In the genomic region with DNA sequence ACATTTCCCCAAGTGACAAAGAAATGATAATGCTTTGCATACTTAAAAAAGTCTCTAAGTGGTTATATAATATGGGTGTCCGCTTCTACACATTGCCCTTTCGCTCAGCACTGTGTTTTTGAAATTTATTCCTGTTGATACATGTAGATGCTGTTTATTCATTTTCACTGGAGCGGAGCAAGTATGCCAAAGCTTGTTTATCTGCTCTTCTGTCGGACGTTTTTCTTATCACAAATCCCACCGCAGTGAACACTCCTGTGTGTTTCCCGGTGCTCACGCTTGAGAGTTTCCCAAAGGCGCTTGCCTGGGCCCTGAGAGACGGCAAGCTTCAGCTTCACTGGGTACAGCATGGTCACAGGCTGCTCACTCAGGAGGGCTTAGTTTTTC, we compare ENCODE assay signal across 11 cellular contexts. TPM values are rescaled to one million over a fixed set of nuclear protein-coding genes. Genes with fewer than 3 reads are reported as not detected.
DNase-seq lines count a peak whose midpoint lies in the region; ATAC-seq and TF ChIP-seq lines count a peak whose summit lies in the region.
"Had no signal": no experiment of that assay in that cellular context is flagged by ENCODE, and none has a peak within 500 bp of the region (broad histone marks: within the 10 kb centered on the region; RNA-seq: fewer than 3 reads in every experiment).

No MANE protein-coding gene starts in this region.

- H3K4me1 Mint-ChIP-seq in WTC11: no peaks in the 10 kb centered on the region

- DNase-seq in WTC11 (ENCODE audit: low spot score): no peak
- peak in 1 of 2 donors; percentile 10 for DNase-seq in fibroblast of lung (ENCODE audit: low read depth in 2 of 2)
- DNase-seq in iPS-NIHi7 (ENCODE audit: extremely low spot score): no peak
- DNase-seq in effector CD8-positive, alpha-beta T cell (lab: John Stamatoyannopoulos, UW): no peak
- DNase-seq: AML-193 had no signal

- H3K27me3 ChIP-seq in ACC112 (ENCODE audit: insufficient read depth, low read length) (no peaks in the 10 kb centered on the region), fibroblast of lung (ENCODE audit: control insufficient read depth, insufficient read depth, low read length) (no peaks in the 10 kb centered on the region), rectal smooth muscle tissue (ENCODE audit: control insufficient read depth, insufficient read depth, low read length) (no peaks in the 10 kb centered on the region)

- POLR2A ChIA-PET in WTC11 (lab: Charles Lee): no interaction called here

- H3K4me3 ChIP-seq in ACC112 (ENCODE audit: low read depth, low read length): peak overlapping the region; percentile 18; the same call in 1 of the 2 replicates
- H3K4me3 ChIP-seq in fibroblast of lung (replicated peaks in 1 of 4; ENCODE audit: control extremely low read depth in 1 of 4, insufficient read depth in 1 of 4, low read depth in 3 of 4, low read length in 4 of 4): peak overlapping the region in 1 of 4 experiments; percentile 15
- H3K4me3 ChIP-seq in rectal smooth muscle tissue (ENCODE audit: low read length): no peak overlapping the region
- H3K4me3 ChIP-seq: HAP-1 had no signal

- H3K27ac ChIP-seq in ACC112 (ENCODE audit: low read depth, low read length) (peak overlapping the region; percentile 80), fibroblast of lung (ENCODE audit: insufficient read depth, low read length) (peak overlapping the region; percentile 55), rectal smooth muscle tissue (ENCODE audit: low read depth, low read length) (peak overlapping the region; percentile 34)

- peak overlapping the region; percentile 82 for H3K4me2 ChIP-seq in fibroblast of lung (ENCODE audit: extremely low read depth, insufficient read depth, low read length)

- ATAC-seq in WTC11 (no peak), GM21786 (IDR thresholded peaks at IDR 0.05; ENCODE audit: unreplicated experiment) (no peak), HG03442 (IDR thresholded peaks at IDR 0.05; ENCODE audit: unreplicated experiment) (no peak)
- ATAC-seq: T-cell had no signal

- H3K36me3 Mint-ChIP-seq in WTC11: peaks cover 17% of the 10 kb centered on the region; the same call in 1 of the 2 replicates

- CTCF ChIA-PET in WTC11 (lab: Charles Lee): interaction anchor here (0.6 kb wide), 1 partner anchor 83 kb away, joined by 4 read pairs; no protein-coding TSS in a partner anchor

- no peak overlapping the region for H3K4me3 Mint-ChIP-seq in WTC11
- H3K4me3 Mint-ChIP-seq: T-cell had no signal

- H4K20me1 ChIP-seq in fibroblast of lung (ENCODE audit: control insufficient read depth, extremely low read depth, insufficient read depth, low read length): no peaks in the 10 kb centered on the region

- H3K27ac Mint-ChIP-seq in WTC11: peak overlapping the region; percentile 23; the same call in 1 of the 2 replicates
- H3K27ac Mint-ChIP-seq: T-cell had no signal

- H3K4me1 ChIP-seq in ACC112 (ENCODE audit: control insufficient read depth, insufficient read depth, low read length, unreplicated experiment) (peaks cover 19% of the 10 kb centered on the region), fibroblast of lung (ENCODE audit: control insufficient read depth, extremely low read depth, insufficient read depth, low read length) (peaks cover 11% of the 10 kb centered on the region), rectal smooth muscle tissue (ENCODE audit: control insufficient read depth, insufficient read depth, low read length) (no peaks in the 10 kb centered on the region)
- H3K4me1 ChIP-seq: HAP-1 had no signal

- H3K27me3 Mint-ChIP-seq in WTC11 (ENCODE audit: low read depth): no peaks in the 10 kb centered on the region
- H3K27me3 Mint-ChIP-seq: T-cell had no signal

- H2AFZ ChIP-seq in ACC112 (ENCODE audit: low read length, unreplicated experiment) (peak overlapping the region; percentile 89), fibroblast of lung (ENCODE audit: low read length) (peak overlapping the region; percentile 75)

- TF ChIP-seq CTCF in WTC11 (IDR thresholded peaks at IDR 0.05) (no peak), fibroblast of lung (conservative IDR thresholded peaks at IDR 0.05 in 1 of 2, IDR thresholded peaks at IDR 0.05 in 1 of 2; ENCODE audit: low read depth in 1 of 2, low read length in 2 of 2) (no peak)

- H3K9me3 ChIP-seq in fibroblast of lung (ENCODE audit: control insufficient read depth, insufficient read depth, low read depth, low read length): no peaks in the 10 kb centered on the region
- H3K9me3 ChIP-seq: HAP-1 had no signal

- H3K36me3 ChIP-seq in ACC112 (ENCODE audit: insufficient read depth, low read length) (no peaks in the 10 kb centered on the region; the same call in 1 of the 2 replicates), fibroblast of lung (ENCODE audit: control insufficient read depth, insufficient read depth, low read length) (no peaks in the 10 kb centered on the region), rectal smooth muscle tissue (ENCODE audit: control insufficient read depth, insufficient read depth, low read length) (peaks cover 26% of the 10 kb centered on the region)

- H3K79me2 ChIP-seq in ACC112 (ENCODE audit: control insufficient read depth, insufficient read depth, low read length, unreplicated experiment): no peaks in the 10 kb centered on the region
- H3K79me2 ChIP-seq in fibroblast of lung (ENCODE audit: control insufficient read depth, insufficient read depth, low read length): no peaks in the 10 kb centered on the region

- no peaks in the 10 kb centered on the region for H3K9me3 Mint-ChIP-seq in WTC11
- H3K9me3 Mint-ChIP-seq: T-cell had no signal

- H3K9ac ChIP-seq in fibroblast of lung (ENCODE audit: insufficient read depth, low read length) (peak overlapping the region; percentile 25), rectal smooth muscle tissue (ENCODE audit: low read length) (no peak overlapping the region)

TF ChIP-seq in WTC11, 78 proteins besides CTCF, POLR2A, EP300 and RAD21:
- TF ChIP-seq OVOL2 (CRISPR knock-in tag; IDR thresholded peaks at IDR 0.05; ENCODE audit: borderline replicate concordance) (no peak), PRRX2 (CRISPR knock-in tag; IDR thresholded peaks at IDR 0.05) (no peak), GTF2I (CRISPR knock-in tag; conservative IDR thresholded peaks at IDR 0.05) (no peak), KAT7 (CRISPR knock-in tag; IDR thresholded peaks at IDR 0.05; ENCODE audit: borderline replicate concordance) (no peak), TP53 (CRISPR knock-in tag; IDR thresholded peaks at IDR 0.05) (no peak), RORB (CRISPR knock-in tag; IDR thresholded peaks at IDR 0.05) (no peak)
- TF ChIP-seq, protein P1, sequence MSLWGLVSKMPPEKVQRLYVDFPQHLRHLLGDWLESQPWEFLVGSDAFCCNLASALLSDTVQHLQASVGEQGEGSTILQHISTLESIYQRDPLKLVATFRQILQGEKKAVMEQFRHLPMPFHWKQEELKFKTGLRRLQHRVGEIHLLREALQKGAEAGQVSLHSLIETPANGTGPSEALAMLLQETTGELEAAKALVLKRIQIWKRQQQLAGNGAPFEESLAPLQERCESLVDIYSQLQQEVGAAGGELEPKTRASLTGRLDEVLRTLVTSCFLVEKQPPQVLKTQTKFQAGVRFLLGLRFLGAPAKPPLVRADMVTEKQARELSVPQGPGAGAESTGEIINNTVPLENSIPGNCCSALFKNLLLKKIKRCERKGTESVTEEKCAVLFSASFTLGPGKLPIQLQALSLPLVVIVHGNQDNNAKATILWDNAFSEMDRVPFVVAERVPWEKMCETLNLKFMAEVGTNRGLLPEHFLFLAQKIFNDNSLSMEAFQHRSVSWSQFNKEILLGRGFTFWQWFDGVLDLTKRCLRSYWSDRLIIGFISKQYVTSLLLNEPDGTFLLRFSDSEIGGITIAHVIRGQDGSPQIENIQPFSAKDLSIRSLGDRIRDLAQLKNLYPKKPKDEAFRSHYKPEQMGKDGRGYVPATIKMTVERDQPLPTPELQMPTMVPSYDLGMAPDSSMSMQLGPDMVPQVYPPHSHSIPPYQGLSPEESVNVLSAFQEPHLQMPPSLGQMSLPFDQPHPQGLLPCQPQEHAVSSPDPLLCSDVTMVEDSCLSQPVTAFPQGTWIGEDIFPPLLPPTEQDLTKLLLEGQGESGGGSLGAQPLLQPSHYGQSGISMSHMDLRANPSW (CRISPR knock-in tag; conservative IDR thresholded peaks at IDR 0.05; ENCODE audit: low read depth): no peak

RNA-seq across cellular contexts. Expression of a gene that starts 50.2 kb away (rescaled TPM):
- total RNA-seq in WTC11 (2021) (29.0 to 32.7 TPM (median 30.7 TPM) in 3 replicates), fibroblast of lung (10.8 and 17.2 TPM in 2 replicates)
- polyA plus RNA-seq in fibroblast of lung: 12.1 and 17.8 TPM in 2 replicates
- 11.9 and 19.3 TPM in 2 replicates for polyA plus RNA-seq in fibroblast of lung (2012)
- 37.5 and 45.4 TPM in 2 replicates for polyA minus RNA-seq in fibroblast of lung (ENCODE audit: low replicate concordance)
